Comparison of ENCODE assay signal across 20 cellular contexts in the genomic region with DNA sequence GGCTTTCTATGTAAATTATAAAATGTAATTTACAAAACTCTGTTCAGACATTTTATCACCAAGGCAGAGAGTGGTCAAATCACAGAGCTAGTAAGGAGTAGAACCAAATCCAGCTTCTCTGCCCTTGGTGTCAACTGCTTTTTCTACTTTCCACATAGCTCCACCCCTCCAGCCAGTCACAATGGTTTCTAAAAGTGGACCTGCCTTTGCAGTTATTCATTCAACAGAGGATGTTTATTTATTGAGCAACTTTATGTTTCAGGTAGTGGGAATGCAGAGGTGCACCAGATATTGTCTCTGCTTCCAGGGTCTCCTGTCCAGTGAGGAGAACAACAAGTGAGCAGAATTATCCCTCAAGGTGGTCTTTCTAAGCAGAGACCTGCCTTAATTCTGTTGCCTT. TPM values are rescaled to one million over a fixed set of nuclear protein-coding genes. Genes with fewer than 3 reads are reported as not detected.
A peak's percentile ranks its signal among the peaks of the same experiment; 100 is the strongest.
DNase-seq lines count a peak whose midpoint lies in the region; ATAC-seq, FAIRE-seq and TF ChIP-seq lines count a peak whose summit lies in the region.
"Had no signal": no experiment of that assay in that cellular context is flagged by ENCODE, and none has a peak within 500 bp of the region (broad histone marks: within the 10 kb centered on the region; RNA-seq: fewer than 3 reads in every experiment).

No MANE protein-coding gene starts in this region.

- TF ChIP-seq RAD21 in A549 (conservative IDR thresholded peaks at IDR 0.05 in 1 of 2, IDR thresholded peaks at IDR 0.05 in 1 of 2) = no peak

- peak; percentile 48 to 49; a peak in 3 of 6 replicates for ATAC-seq in A549
- ATAC-seq in PC-3 = no peak
- ATAC-seq in left lung = no peak
- no peak for ATAC-seq in GM18861 (IDR thresholded peaks at IDR 0.05; ENCODE audit: unreplicated experiment)

- no peak for FAIRE-seq in A549 (lab: Jason Lieb, UNC)
- FAIRE-seq in GM12891 (lab: Jason Lieb, UNC) = peak; percentile 45
- FAIRE-seq: pancreas had no signal

- H3K27me3 ChIP-seq in PC-3 (ENCODE audit: low read length) (no peaks in the 10 kb centered on the region), left lung (no peaks in the 10 kb centered on the region)
- H3K27me3 ChIP-seq: dorsolateral prefrontal cortex, pancreas, SJCRH30, testis had no signal

- H3K27ac ChIP-seq in A549 (peak overlapping the region; percentile 57 to 76; a peak in 4 of 6 replicates), PC-3 (ENCODE audit: low read length) (peak overlapping the region; percentile 98), epithelial cell of prostate (peak overlapping the region; percentile 97), left lung (peak overlapping the region in 1 of 2 donors; percentile 90)
- H3K27ac ChIP-seq: HL-60, pancreas, SJCRH30, testis had no signal

- H3K9me2 ChIP-seq in PC-3 (replicated peaks; ENCODE audit: low read length) = no peaks in the 10 kb centered on the region

- no peaks in the 10 kb centered on the region for H3K36me3 ChIP-seq in PC-3 (ENCODE audit: low read depth, low read length)
- H3K36me3 ChIP-seq in left lung = no peaks in the 10 kb centered on the region
- H3K36me3 ChIP-seq: pancreas, SJCRH30 had no signal

- no peaks in the 10 kb centered on the region for H3F3A ChIP-seq in PC-3 (ENCODE audit: low read length, unreplicated experiment)

- H3K4me3 ChIP-seq in A549 = no peak overlapping the region
- no peak overlapping the region for H3K4me3 ChIP-seq in PC-3 (ENCODE audit: low read length)
- no peak overlapping the region for H3K4me3 ChIP-seq in left lung
- H3K4me3 ChIP-seq: dorsolateral prefrontal cortex, pancreas, testis had no signal

- in situ Hi-C loops in GM13976 (cut with MboI; ENCODE audit: low sequenced_read_pairs, unreplicated experiment) = no loop called here

- intact Hi-C loops in PC-3 (cut with micrococcal nuclease) (no loop called here), left lung (cut with DNase I) (no loop called here)

- H4K20me1 ChIP-seq in PC-3 (ENCODE audit: low read length) = no peaks in the 10 kb centered on the region

- no TSS peak for BruUV-seq in PC-3 (replicated peaks; lab: Mats Ljungman, UMichigan)

- H3K9ac ChIP-seq in PC-3 (ENCODE audit: low read length) = peak overlapping the region; percentile 78; the same call in 1 of the 2 replicates

- H3K4me1 ChIP-seq in A549 = peaks cover 19% of the 10 kb centered on the region
- peaks cover 23% of the 10 kb centered on the region for H3K4me1 ChIP-seq in PC-3 (ENCODE audit: insufficient read depth, low read length)
- peaks cover 0 to 39% of the 10 kb centered on the region in 2 donors for H3K4me1 ChIP-seq in left lung
- H3K4me1 ChIP-seq: pancreas, SJCRH30, testis had no signal

- peak overlapping the region; percentile 49; the same call in 2 of the 3 replicates for H3K4me2 ChIP-seq in A549
- peak overlapping the region; percentile 76; the same call in 1 of the 2 replicates for H3K4me2 ChIP-seq in PC-3 (ENCODE audit: low read length)

- no peak for TF ChIP-seq EP300 in A549 (IDR thresholded peaks at IDR 0.05)

- DNase-seq in A549 (ENCODE audit: low read depth in 1 of 2, low spot score in 1 of 2) (peak in 1 of 2 experiments; percentile 19), GM12891 (ENCODE audit: insufficient read length, low spot score) (no peak), PC-3 (peak; percentile 62), epithelial cell of prostate (ENCODE audit: low read depth, low spot score) (peak; percentile 62), H4 (ENCODE audit: low spot score) (no peak), GM13976 (ENCODE audit: low spot score) (no peak), left lung (no peak)
- DNase-seq: activated CD4-positive, alpha-beta T cell treated with anti-CD3 and anti-CD28 coated beads, Interleukin-2, amount 50 U/mL, for 1 hour; dorsolateral prefrontal cortex; foreskin melanocyte; mesendoderm; naive thymus-derived CD4-positive, alpha-beta T cell; NCI-H1694; NCI-H82; pancreas; SJCRH30; stimulated activated naive B cell treated with anti-CD40 and anti-IgM and Interleukin-4, amounts not matched to agents 10 μg/mL and 1 μg/mL and 100 μg/mL, for 72 hours; testis had no signal

- H3K9me3 ChIP-seq in A549 (no peaks in the 10 kb centered on the region), PC-3 (ENCODE audit: low read length) (no peaks in the 10 kb centered on the region), left lung (no peaks in the 10 kb centered on the region)
- H3K9me3 ChIP-seq: pancreas, testis had no signal

- H3K79me2 ChIP-seq in PC-3 (ENCODE audit: low read length) = no peaks in the 10 kb centered on the region

- POLR2A ChIA-PET in A549 (lab: Yijun Ruan, JAX) = interaction anchor here (1.0 to 1.4 kb wide), 2 partner anchors 18 to 38 kb away, joined by 3 to 6 read pairs; partner anchors contain the start of gene PDCD1LG2
- POLR2A ChIA-PET in PC-3 (lab: Charles Lee; ENCODE audit: unreplicated experiment) = no interaction called here

- no peak for TF ChIP-seq CTCF in A549 (IDR thresholded peaks at IDR 0.05)
- no peak for TF ChIP-seq CTCF in PC-3 (conservative IDR thresholded peaks at IDR 0.05; ENCODE audit: low read depth, low read length)
- TF ChIP-seq CTCF in GM13976 (IDR thresholded peaks at IDR 0.05; ENCODE audit: borderline replicate concordance, control extremely low read depth, extremely low read depth, insufficient read depth, missing control alignments) = no peak
- TF ChIP-seq CTCF in left lung (IDR thresholded peaks at IDR 0.05) = no peak

- CTCF ChIA-PET in A549 (lab: Yijun Ruan, JAX) = interaction anchor here (0.7 to 1.4 kb wide), 7 partner anchors 14 to 229 kb away, joined by 3 to 4 read pairs (median 3); partner anchors contain the start of genes CD274 and PDCD1LG2
- CTCF ChIA-PET in PC-3 (lab: Charles Lee) = no interaction called here

- 0 out of 2 replicates have a peak overlapping the region, but pooled peaks have one; percentile 21 for H2AFZ ChIP-seq in PC-3 (ENCODE audit: low read length)

- no peak for TF ChIP-seq POLR2A in A549 (IDR thresholded peaks at IDR 0.05; ENCODE audit: low read length)
- no peak for TF ChIP-seq POLR2A in GM12891 (IDR thresholded peaks at IDR 0.05; ENCODE audit: low read depth, low read length)

TF ChIP-seq in A549, 52 proteins besides CTCF, POLR2A, EP300 and RAD21:
- TF ChIP-seq, protein P1, sequence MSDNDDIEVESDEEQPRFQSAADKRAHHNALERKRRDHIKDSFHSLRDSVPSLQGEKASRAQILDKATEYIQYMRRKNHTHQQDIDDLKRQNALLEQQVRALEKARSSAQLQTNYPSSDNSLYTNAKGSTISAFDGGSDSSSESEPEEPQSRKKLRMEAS (IDR thresholded peaks at IDR 0.05) = no peak
- TF ChIP-seq SMC3 (IDR thresholded peaks at IDR 0.05) (no peak), CEBPB (IDR thresholded peaks at IDR 0.05) (peak in 1 of 2 experiments; percentile 58; a peak in 2 of 4 replicates), TP53 (CRISPR knock-in tag; IDR thresholded peaks at IDR 0.05) (no peak)

TF ChIP-seq in GM12891, 5 proteins besides CTCF, POLR2A, EP300 and RAD21:
- no peak for TF ChIP-seq PAX5 (IDR thresholded peaks at IDR 0.05; ENCODE audit: insufficient read depth, low read length, severe bottlenecking)
- no peak for TF ChIP-seq POLR2AphosphoS5 (IDR thresholded peaks at IDR 0.05; ENCODE audit: low read depth, low read length)
- no peak for TF ChIP-seq POU2F2 (IDR thresholded peaks at IDR 0.05; ENCODE audit: low read depth, low read length)
- no peak for TF ChIP-seq SPI1 (IDR thresholded peaks at IDR 0.05; ENCODE audit: low read depth, low read length)
- TF ChIP-seq TAF1 (IDR thresholded peaks at IDR 0.05; ENCODE audit: low read depth, low read length) = no peak
TF ChIP-seq in GM12891: peak in this region for 0.

RNA-seq across cellular contexts. Expression of gene PDCD1LG2, which starts 17.4 kb away (rescaled TPM):
- polyA plus RNA-seq in A549 (2011; rRNA removed) (0.46 and 0.53 TPM in 2 replicates), A549 (2017; fragmentation: RNase III; extraction: RNeasy Plus Mini Kit Qiagen cat#74134 plus additional on column Dnase treatment) (0.53 to 0.82 TPM (median 0.79 TPM) in 3 replicates)
- polyA plus RNA-seq in A549 (2012; cell fraction: cytosol; rRNA removed) = 0.11 and 0.17 TPM in 2 replicates
- 0.13 and 0.17 TPM in 2 replicates for polyA plus RNA-seq in A549 (2012; cell fraction: nucleus; rRNA removed)
- polyA minus RNA-seq in A549 (2011; rRNA and poly(A)+ RNA removed) = 0.41 and 0.49 TPM in 2 replicates
- 1.2 TPM for polyA plus RNA-seq in GM12891 (2012; ENCODE audit: low read depth, missing spikeins)
- total RNA-seq in PC-3 (2014; rRNA removed) (0.46 and 1.4 TPM in 2 replicates), left lung (1 to 10 TPM; 1.7 to 4.2 TPM)
- total RNA-seq in H4 (2014; rRNA removed; shearing (Covaris generic)) = 1.9 TPM in 1 of 2 replicates, not detected in the other
- polyA plus RNA-seq: naive thymus-derived CD4-positive, alpha-beta T cell had no signal

RNA-seq across cellular contexts. Expression of gene CD274, which starts 42.6 kb away (rescaled TPM):
- polyA plus RNA-seq in A549 (2011; rRNA removed) (6.4 and 6.8 TPM in 2 replicates), A549 (2017; fragmentation: RNase III; extraction: RNeasy Plus Mini Kit Qiagen cat#74134 plus additional on column Dnase treatment) (3.0 to 3.4 TPM (median 3.2 TPM) in 3 replicates)
- polyA plus RNA-seq in A549 (2012; cell fraction: cytosol; rRNA removed) = 1.9 and 2.0 TPM in 2 replicates
- polyA plus RNA-seq in A549 (2012; cell fraction: nucleus; rRNA removed) = 2.4 and 4.4 TPM in 2 replicates
- 3.9 and 4.0 TPM in 2 replicates for polyA minus RNA-seq in A549 (2011; rRNA and poly(A)+ RNA removed)
- 18.1 TPM for polyA plus RNA-seq in GM12891 (2012; ENCODE audit: low read depth, missing spikeins)
- total RNA-seq in PC-3 (2014; rRNA removed) (3.8 and 5.1 TPM in 2 replicates), left lung (10 to 100 TPM in 1 of 2 donors, 1 to 10 TPM in 1; 9.4 to 21.1 TPM)
- total RNA-seq in H4 (2014; rRNA removed; shearing (Covaris generic)) = 0.95 and 1.1 TPM in 2 replicates

RNA-seq across cellular contexts. Expression of gene PLGRKT, which starts 55.2 kb away (rescaled TPM):
- 22.4 and 37.7 TPM in 2 replicates for polyA plus RNA-seq in A549 (2011; rRNA removed)
- polyA plus RNA-seq in A549 (2012; cell fraction: cytosol; rRNA removed) = 8.7 and 9.4 TPM in 2 replicates
- polyA plus RNA-seq in A549 (2012; cell fraction: nucleus; rRNA removed) = 2.1 and 2.5 TPM in 2 replicates
- 24.3 to 26.8 TPM (median 25.1 TPM) in 3 replicates for polyA plus RNA-seq in A549 (2017; fragmentation: RNase III; extraction: RNeasy Plus Mini Kit Qiagen cat#74134 plus additional on column Dnase treatment)
- polyA minus RNA-seq in A549 (2011; rRNA and poly(A)+ RNA removed) = 5.5 and 6.2 TPM in 2 replicates
- 28.5 TPM for polyA plus RNA-seq in GM12891 (2012; ENCODE audit: low read depth, missing spikeins)
- 6.4 and 11.4 TPM in 2 replicates for total RNA-seq in PC-3 (2014; rRNA removed)
- total RNA-seq in H4 (2014; rRNA removed; shearing (Covaris generic)) = 19.5 and 19.7 TPM in 2 replicates
- 10 to 100 TPM; 23.2 to 26.6 TPM for total RNA-seq in left lung

Comparison
In these comparisons a context has a peak if more than half of its experiments do, and no peak if none do; other contexts are left out.
1. ATAC-seq: peak in A549 (2 of 2); none in PC-3 (single experiment), left lung (single experiment) and GM18861 (single experiment).
2. DNase-seq: peak in PC-3 (single experiment) and epithelial cell of prostate (single experiment); none in GM12891 (single experiment), H4 (single experiment), GM13976 (single experiment) and left lung (0 of 2).